1 cellular context compared by ENCODE assay signal in genomic region chr1:16222716-16223115, GRCh38. TPM values are rescaled to one million over a fixed set of nuclear protein-coding genes. Genes with fewer than 3 reads are reported as not detected.
"Had no signal": no experiment of that assay in that cellular context is flagged by ENCODE, and none has a peak within 500 bp of the region (broad histone marks: within the 10 kb centered on the region; RNA-seq: fewer than 3 reads in every experiment).

No MANE protein-coding gene starts in this region.

RNA-seq across cellular contexts. Expression of gene CPLANE2, which starts 14.3 kb away (rescaled TPM):
- total RNA-seq: ascending aorta had no signal
